12 cellular contexts compared by ENCODE assay signal in the genomic region with DNA sequence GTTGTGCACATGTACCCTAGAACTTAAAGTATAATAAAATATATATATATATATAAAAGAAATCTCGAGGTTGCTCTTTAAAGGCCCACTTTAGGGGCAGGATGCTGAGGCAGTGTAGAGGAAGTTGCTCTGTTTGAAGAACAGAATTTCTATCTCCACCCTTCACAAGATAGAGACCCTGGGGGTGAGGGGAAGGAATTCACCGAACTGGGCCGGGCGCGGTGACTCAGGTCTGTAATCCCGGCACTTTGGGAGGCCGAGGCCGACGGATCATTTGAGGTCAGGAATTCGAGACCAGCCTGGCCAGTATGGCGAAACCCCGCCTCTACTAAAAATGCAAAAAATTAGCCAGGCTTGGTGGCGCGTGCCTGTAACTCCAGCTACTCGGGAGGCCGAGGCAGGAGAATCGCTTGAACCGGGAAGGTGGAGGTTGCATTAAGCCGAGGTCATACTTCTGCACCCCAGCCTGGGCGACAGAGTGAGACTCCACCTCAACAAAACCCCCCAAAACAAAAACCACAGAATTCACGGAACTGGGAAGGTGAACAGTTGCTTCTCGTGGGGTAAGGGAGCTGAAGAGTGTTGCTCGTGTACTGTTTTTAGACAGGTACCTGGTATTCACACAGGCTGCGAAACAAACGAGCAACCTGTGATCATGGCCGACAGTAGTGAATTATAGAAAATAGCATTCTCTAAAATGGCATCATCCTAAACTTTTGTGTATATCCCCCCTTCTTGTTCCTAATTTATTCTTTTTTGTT. TPM values are rescaled to one million over a fixed set of nuclear protein-coding genes. Genes with fewer than 3 reads are reported as not detected.
DNase-seq lines count a peak whose midpoint lies in the region; ATAC-seq, FAIRE-seq and TF ChIP-seq lines count a peak whose summit lies in the region.
"Had no signal": no experiment of that assay in that cellular context is flagged by ENCODE, and none has a peak within 500 bp of the region (broad histone marks: within the 10 kb centered on the region; RNA-seq: fewer than 3 reads in every experiment).

No MANE protein-coding gene starts in this region.

- DNase-seq in GM12891 (ENCODE audit: insufficient read length, low spot score) (no peak), SJSA1 (ENCODE audit: low read depth in 1 of 2, low spot score in 2 of 2) (no peak), astrocyte (ENCODE audit: low read depth) (no peak), osteocyte (ENCODE audit: extremely low spot score, unreplicated experiment) (no peak), stomach (no peak), RWPE1 (ENCODE audit: low spot score) (no peak), HuH-7.5 (ENCODE audit: low spot score) (no peak)
- DNase-seq: Karpas-422, NCI-H524 treated with DMSO at 0.1 percent for 48 hours, uterus had no signal

- H2AFZ ChIP-seq in astrocyte (ENCODE audit: low read depth, low read length) = peak overlapping the region; percentile 76

- FAIRE-seq in GM12891 (lab: Jason Lieb, UNC) = peak; percentile 67
- no peak for FAIRE-seq in astrocyte (lab: Jason Lieb, UNC)

- H3K4me1 Mint-ChIP-seq in astrocyte (ENCODE audit: low read depth, unreplicated experiment) (peaks cover 23% of the 10 kb centered on the region), osteocyte (ENCODE audit: unreplicated experiment) (peaks cover 9% of the 10 kb centered on the region)

- H3K4me3 ChIP-seq in SJSA1 = no peak overlapping the region
- no peak overlapping the region for H3K4me3 ChIP-seq in astrocyte (ENCODE audit: insufficient read depth, low read depth, low read length)
- H3K4me3 ChIP-seq in stomach = no peak overlapping the region
- H3K4me3 ChIP-seq: uterus had no signal

- TF ChIP-seq POLR2A in GM12891 (IDR thresholded peaks at IDR 0.05; ENCODE audit: low read depth, low read length) (no peak), stomach (IDR thresholded peaks at IDR 0.05) (no peak)

- H3K36me3 ChIP-seq in SJSA1 (peaks cover 72% of the 10 kb centered on the region), astrocyte (ENCODE audit: insufficient read depth, low read length) (no peaks in the 10 kb centered on the region), stomach (peaks cover 0 to 23% (median 8%) of the 10 kb centered on the region in 4 donors)
- H3K36me3 ChIP-seq: uterus had no signal

- no peaks in the 10 kb centered on the region for H3K27me3 ChIP-seq in SJSA1 (replicated peaks)
- no peaks in the 10 kb centered on the region for H3K27me3 ChIP-seq in astrocyte (ENCODE audit: insufficient read depth, low read length)
- peaks cover 0 to 4% (median 0%) of the 10 kb centered on the region in 3 donors for H3K27me3 ChIP-seq in stomach
- H3K27me3 ChIP-seq: uterus had no signal

- WGBS in stomach, 5 donors = 87 to 92% (median 90%) methylated on average over 26 of the region's 26 CpGs

- H3K9me3 ChIP-seq in SJSA1 (replicated peaks) (no peaks in the 10 kb centered on the region), astrocyte (ENCODE audit: insufficient read depth, low read depth, low read length) (no peaks in the 10 kb centered on the region), stomach (no peaks in the 10 kb centered on the region)
- H3K9me3 ChIP-seq: uterus had no signal

- no peaks in the 10 kb centered on the region for H4K20me1 ChIP-seq in astrocyte (ENCODE audit: insufficient read depth, low read length)

- H3K4me3 Mint-ChIP-seq in astrocyte (ENCODE audit: unreplicated experiment) (peak overlapping the region; percentile 81), osteocyte (ENCODE audit: unreplicated experiment) (peak overlapping the region; percentile 76)

- H3K4me2 ChIP-seq in astrocyte (ENCODE audit: low read length) = no peak overlapping the region

- no peak for ATAC-seq in GM21515 (IDR thresholded peaks at IDR 0.05; ENCODE audit: unreplicated experiment)

- H3K79me2 ChIP-seq in astrocyte (ENCODE audit: insufficient read depth, low read length) = no peaks in the 10 kb centered on the region

- H3K27me3 Mint-ChIP-seq in astrocyte (ENCODE audit: low read depth, unreplicated experiment) = no peaks in the 10 kb centered on the region
- H3K27me3 Mint-ChIP-seq in osteocyte (ENCODE audit: unreplicated experiment) = no peaks in the 10 kb centered on the region

- CTCF ChIA-PET in RWPE1 (lab: Yijun Ruan, JAX) = no interaction called here

- POLR2A ChIA-PET in RWPE1 (lab: Yijun Ruan, JAX; ENCODE audit: low non-redundant PET) = no interaction called here

- H3K36me3 Mint-ChIP-seq in astrocyte (ENCODE audit: low read depth, unreplicated experiment) (peaks cover 14% of the 10 kb centered on the region), osteocyte (ENCODE audit: unreplicated experiment) (no peaks in the 10 kb centered on the region)

- H3K27ac ChIP-seq in SJSA1 (0 out of 2 replicates have a peak overlapping the region, but pooled peaks have one; percentile 14), astrocyte (ENCODE audit: low read depth, low read length) (no peak overlapping the region), stomach (peak overlapping the region in 2 of 5 donors; percentile 85 to 90), RWPE1 (no peak overlapping the region)
- H3K27ac ChIP-seq: uterus had no signal

- H3K9ac ChIP-seq in astrocyte (ENCODE audit: low read length) = no peak overlapping the region

- H3K27ac Mint-ChIP-seq in astrocyte (ENCODE audit: unreplicated experiment) (no peak overlapping the region), osteocyte (ENCODE audit: unreplicated experiment) (no peak overlapping the region)

- TF ChIP-seq EP300 in stomach (IDR thresholded peaks at IDR 0.05) = no peak

- H3K4me1 ChIP-seq in SJSA1 (replicated peaks) (peaks cover 46% of the 10 kb centered on the region), astrocyte (ENCODE audit: insufficient read depth, low read length) (peaks cover 2% of the 10 kb centered on the region), stomach (peaks cover 5 to 27% (median 17%) of the 10 kb centered on the region in 4 donors)
- H3K4me1 ChIP-seq: uterus had no signal

- TF ChIP-seq CTCF in astrocyte (IDR thresholded peaks at IDR 0.05; ENCODE audit: insufficient read depth, low read depth, low read length) (no peak), osteocyte (IDR thresholded peaks at IDR 0.05) (no peak), stomach (IDR thresholded peaks at IDR 0.05) (no peak), RWPE1 (conservative IDR thresholded peaks at IDR 0.05; ENCODE audit: low read depth) (no peak)

- no peaks in the 10 kb centered on the region for H3K9me3 Mint-ChIP-seq in astrocyte (ENCODE audit: unreplicated experiment)
- no peaks in the 10 kb centered on the region for H3K9me3 Mint-ChIP-seq in osteocyte (ENCODE audit: unreplicated experiment)

- intact Hi-C loops in stomach (cut with DNase I; ENCODE audit: low total_unique reads) = no loop called here

TF ChIP-seq in GM12891, 5 proteins besides CTCF, POLR2A, EP300 and RAD21:
- TF ChIP-seq SPI1 (IDR thresholded peaks at IDR 0.05; ENCODE audit: low read depth, low read length) (no peak), POLR2AphosphoS5 (IDR thresholded peaks at IDR 0.05; ENCODE audit: low read depth, low read length) (no peak), TAF1 (IDR thresholded peaks at IDR 0.05; ENCODE audit: low read depth, low read length) (no peak), PAX5 (IDR thresholded peaks at IDR 0.05; ENCODE audit: insufficient read depth, low read length, severe bottlenecking) (no peak), POU2F2 (IDR thresholded peaks at IDR 0.05; ENCODE audit: low read depth, low read length) (no peak)

RNA-seq across cellular contexts. Expression of a gene that starts 6.2 kb away (rescaled TPM):
- 82.0 TPM for polyA plus RNA-seq in GM12891 (2012; ENCODE audit: low read depth, missing spikeins)
- 123 and 141 TPM in 2 replicates for total RNA-seq in SJSA1 (2014; rRNA removed; shearing (Covaris generic))
- 19.5 and 27.8 TPM in 2 replicates for total RNA-seq in astrocyte
- total RNA-seq in osteocyte = not detected in 2 replicates
- 100 to 1,000 TPM in 1 of 5 donors, 10 to 100 TPM in 4; 10.5 to 265 (median 24.9) TPM for total RNA-seq in stomach
- polyA plus RNA-seq in stomach = 100 to 1,000 TPM in 1 of 3 donors, 10 to 100 TPM in 2; 46.9 to 372 (median 47.6) TPM
- polyA plus RNA-seq: neural cell had no signal
